16 cellular contexts compared by ENCODE assay signal in genomic region chr4:4659871-4660651, GRCh38.
DNase-seq lines count a peak whose midpoint lies in the region; ATAC-seq and TF ChIP-seq lines count a peak whose summit lies in the region.
"Had no signal": no experiment of that assay in that cellular context is flagged by ENCODE, and none has a peak within 500 bp of the region (broad histone marks: within the 10 kb centered on the region; RNA-seq: fewer than 3 reads in every experiment).

No MANE protein-coding gene starts in this region.

- no peaks in the 10 kb centered on the region for H3K36me3 Mint-ChIP-seq in activated CD4-positive, alpha-beta T cell treated with anti-CD3 and anti-CD28 coated beads, Interleukin-2, amount 10 ng/mL, durations not matched to agents 24 days and 14 days (ENCODE audit: low read depth)
- H3K36me3 Mint-ChIP-seq: activated naive CD4-positive, alpha-beta T cell treated with anti-CD3 and anti-CD28 coated beads, Interleukin-2, amount 10 ng/mL, durations not matched to agents 7 days and 5 days had no signal

- H3K4me3 ChIP-seq in epithelial cell of esophagus (ENCODE audit: low read length) (no peak overlapping the region), coronary artery (no peak overlapping the region)
- H3K4me3 ChIP-seq: GM12878, tibial nerve had no signal

- H3K27ac Mint-ChIP-seq in activated CD4-positive, alpha-beta T cell treated with anti-CD3 and anti-CD28 coated beads, Interleukin-2, amount 10 ng/mL, durations not matched to agents 24 days and 14 days = no peak overlapping the region
- no peak overlapping the region for H3K27ac Mint-ChIP-seq in stimulated activated naive CD8-positive, alpha-beta T cell treated with anti-CD3 and anti-CD28 coated beads, Interleukin-15, amount 100 ng/mL, for 72 hours
- H3K27ac Mint-ChIP-seq: activated naive CD4-positive, alpha-beta T cell treated with anti-CD3 and anti-CD28 coated beads, Interleukin-2, amount 10 ng/mL, durations not matched to agents 7 days and 5 days had no signal

- no peaks in the 10 kb centered on the region for H3K27me3 Mint-ChIP-seq in activated CD4-positive, alpha-beta T cell treated with anti-CD3 and anti-CD28 coated beads, Interleukin-2, amount 10 ng/mL, durations not matched to agents 24 days and 14 days
- no peaks in the 10 kb centered on the region for H3K27me3 Mint-ChIP-seq in stimulated activated naive CD8-positive, alpha-beta T cell treated with anti-CD3 and anti-CD28 coated beads, Interleukin-15, amount 100 ng/mL, for 72 hours
- H3K27me3 Mint-ChIP-seq: activated naive CD4-positive, alpha-beta T cell treated with anti-CD3 and anti-CD28 coated beads, Interleukin-2, amount 10 ng/mL, durations not matched to agents 7 days and 5 days had no signal

- H3K4me3 Mint-ChIP-seq in activated CD4-positive, alpha-beta T cell treated with anti-CD3 and anti-CD28 coated beads, Interleukin-2, amount 10 ng/mL, durations not matched to agents 24 days and 14 days = no peak overlapping the region
- H3K4me3 Mint-ChIP-seq in stimulated activated naive CD8-positive, alpha-beta T cell treated with anti-CD3 and anti-CD28 coated beads, Interleukin-15, amount 100 ng/mL, for 72 hours = no peak overlapping the region
- H3K4me3 Mint-ChIP-seq: activated naive CD4-positive, alpha-beta T cell treated with anti-CD3 and anti-CD28 coated beads, Interleukin-2, amount 10 ng/mL, durations not matched to agents 7 days and 5 days had no signal

- no peak overlapping the region for H3K27ac ChIP-seq in coronary artery
- H3K27ac ChIP-seq: 22Rv1, tibial nerve, VCaP had no signal

- intact Hi-C loops in activated CD4-positive, alpha-beta T cell treated with anti-CD3 and anti-CD28 coated beads, Interleukin-2, amount 10 ng/mL, durations not matched to agents 24 days and 14 days (cut with micrococcal nuclease) = no loop called here

- no peaks in the 10 kb centered on the region for H3K4me1 Mint-ChIP-seq in activated CD4-positive, alpha-beta T cell treated with anti-CD3 and anti-CD28 coated beads, Interleukin-2, amount 10 ng/mL, durations not matched to agents 24 days and 14 days
- no peaks in the 10 kb centered on the region for H3K4me1 Mint-ChIP-seq in stimulated activated naive CD8-positive, alpha-beta T cell treated with anti-CD3 and anti-CD28 coated beads, Interleukin-15, amount 100 ng/mL, for 72 hours
- H3K4me1 Mint-ChIP-seq: activated naive CD4-positive, alpha-beta T cell treated with anti-CD3 and anti-CD28 coated beads, Interleukin-2, amount 10 ng/mL, durations not matched to agents 7 days and 5 days had no signal

- TF ChIP-seq CTCF in epithelial cell of esophagus (IDR thresholded peaks at IDR 0.05; ENCODE audit: insufficient read depth, low read depth, low read length, missing control alignments) = no peak
- TF ChIP-seq CTCF in coronary artery (IDR thresholded peaks at IDR 0.05) = no peak

- peak; percentile 22 for DNase-seq in DMS53 (lab: John Stamatoyannopoulos, UW)
- no peak for DNase-seq in DMS53 treated with DMSO at 0.1 percent for 48 hours (lab: John Stamatoyannopoulos, UW; ENCODE audit: unreplicated experiment)
- DNase-seq in RKO (ENCODE audit: low spot score) = peak; percentile 93
- DNase-seq in epithelial cell of esophagus (ENCODE audit: low read depth) = peak; percentile 84
- DNase-seq in stromal cell of bone marrow (ENCODE audit: low read depth) = peak; percentile 83
- DNase-seq in activated CD4-positive, alpha-beta T cell treated with anti-CD3 and anti-CD28 coated beads, Interleukin-2, amount 10 ng/mL, durations not matched to agents 24 days and 14 days = no peak
- DNase-seq in stimulated activated naive CD8-positive, alpha-beta T cell treated with anti-CD3 and anti-CD28 coated beads, Interleukin-15, amount 100 ng/mL, for 72 hours = no peak
- DNase-seq in coronary artery (ENCODE audit: low spot score) = no peak
- DNase-seq: activated naive CD4-positive, alpha-beta T cell treated with anti-CD3 and anti-CD28 coated beads, Interleukin-2, amount 10 ng/mL, durations not matched to agents 7 days and 5 days; foreskin melanocyte; NCI-H446; stimulated activated CD4-positive, alpha-beta T cell treated with anti-CD3 and anti-CD28 coated beads, Interleukin-4, amount 100 ng/mL, for 1 hour had no signal

- ATAC-seq in stimulated activated naive CD8-positive, alpha-beta T cell treated with anti-CD3 and anti-CD28 coated beads, Interleukin-15, amount 100 ng/mL, for 72 hours = no peak
- ATAC-seq: GM12878 had no signal

- H3K9me3 Mint-ChIP-seq in activated CD4-positive, alpha-beta T cell treated with anti-CD3 and anti-CD28 coated beads, Interleukin-2, amount 10 ng/mL, durations not matched to agents 24 days and 14 days = no peaks in the 10 kb centered on the region
- H3K9me3 Mint-ChIP-seq in stimulated activated naive CD8-positive, alpha-beta T cell treated with anti-CD3 and anti-CD28 coated beads, Interleukin-15, amount 100 ng/mL, for 72 hours = peaks cover 0 to 8% of the 10 kb centered on the region in 2 donors
- H3K9me3 Mint-ChIP-seq: activated naive CD4-positive, alpha-beta T cell treated with anti-CD3 and anti-CD28 coated beads, Interleukin-2, amount 10 ng/mL, durations not matched to agents 7 days and 5 days had no signal

Comparison
In these comparisons a context has a peak if more than half of its experiments do, and no peak if none do; other contexts are left out.
1. DNase-seq: peak in DMS53 (single experiment), RKO (single experiment), epithelial cell of esophagus (single experiment) and stromal cell of bone marrow (single experiment); none in DMS53 treated with DMSO at 0.1 percent for 48 hours (single experiment), activated CD4-positive, alpha-beta T cell treated with anti-CD3 and anti-CD28 coated beads, Interleukin-2, amount 10 ng/mL, durations not matched to agents 24 days and 14 days (single experiment), stimulated activated naive CD8-positive, alpha-beta T cell treated with anti-CD3 and anti-CD28 coated beads, Interleukin-15, amount 100 ng/mL, for 72 hours (0 of 2) and coronary artery (single experiment).